6 cellular contexts compared by ENCODE assay signal in genomic region chr15:35460616-35461015, GRCh38.
"Had no signal": no experiment of that assay in that cellular context is flagged by ENCODE, and none has a peak within 500 bp of the region (broad histone marks: within the 10 kb centered on the region; RNA-seq: fewer than 3 reads in every experiment).

No MANE protein-coding gene starts in this region.

- DNase-seq: H9, HCEC 1CT had no signal

- H3K4me3 ChIP-seq: GM23338 had no signal

- FAIRE-seq: H1, H54, HepG2 had no signal

- H3K4me2 ChIP-seq: GM23338 had no signal

- H2AFZ ChIP-seq: GM23338 had no signal
